ENCODE assay signal across 27 cellular contexts in the genomic region with DNA sequence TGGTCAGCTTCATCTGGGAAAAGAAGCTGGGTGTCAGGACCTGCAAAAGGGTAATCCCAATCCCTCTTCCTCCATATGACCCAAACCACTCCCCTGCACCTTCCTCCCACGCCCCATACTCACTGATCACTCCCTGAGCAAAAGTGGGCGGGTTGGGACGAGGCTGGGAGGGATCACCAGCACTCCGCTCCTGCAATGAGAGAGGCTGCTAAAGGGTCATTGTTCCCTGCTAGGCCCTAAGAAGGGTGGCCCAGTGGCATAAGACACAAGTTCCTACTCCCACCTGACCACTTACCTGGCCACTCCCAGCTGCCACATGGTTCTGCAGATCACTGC. TPM values are rescaled to one million over a fixed set of nuclear protein-coding genes. Genes with fewer than 3 reads are reported as not detected.
A peak's percentile ranks its signal among the peaks of the same experiment; 100 is the strongest.
DNase-seq lines count a peak whose midpoint lies in the region; ATAC-seq, FAIRE-seq and TF ChIP-seq lines count a peak whose summit lies in the region.
"Had no signal": no experiment of that assay in that cellular context is flagged by ENCODE, and none has a peak within 500 bp of the region (broad histone marks: within the 10 kb centered on the region; RNA-seq: fewer than 3 reads in every experiment).

No MANE protein-coding gene starts in this region.

- no peak for FAIRE-seq in kidney (lab: Jason Lieb, UNC)
- FAIRE-seq: A549, H54, HepG2, K562, RCC 7860 had no signal

- CTCF ChIA-PET in CD4-positive, alpha-beta T cell (lab: Charles Lee), result interaction anchor here (0.7 to 1.7 kb wide), 2 partner anchors 10 to 58 kb away, joined by 4 read pairs; no protein-coding TSS in a partner anchor

- H3K36me3 Mint-ChIP-seq in CD4-positive, alpha-beta T cell (ENCODE audit: low read depth), result peaks cover 73% of the 10 kb centered on the region

- no peaks in the 10 kb centered on the region for H3K27me3 Mint-ChIP-seq in CD4-positive, alpha-beta T cell
- H3K27me3 Mint-ChIP-seq: B cell had no signal

- ATAC-seq in right cardiac atrium (peak; percentile 5 to 6), left ventricle myocardium superior (no peak), HG03159 (IDR thresholded peaks at IDR 0.05; ENCODE audit: unreplicated experiment) (no peak), omental fat pad (ENCODE audit: low FRiP score) (no peak)
- ATAC-seq in CD4-positive, alpha-beta T cell (ENCODE audit: poor library complexity), result no peak
- ATAC-seq: A549, K562 had no signal

- WGBS in right cardiac atrium, result 75% methylated on average over 4 of the region's 4 CpGs

- no peak overlapping the region for H3K27ac ChIP-seq in right cardiac atrium (ENCODE audit: low read length)
- H3K27ac ChIP-seq in caudate nucleus (ENCODE audit: low read depth, low read length), result peak overlapping the region; percentile 40
- H3K27ac ChIP-seq in kidney (ENCODE audit: low read depth in 2 of 2, low read length in 2 of 2), result no peak overlapping the region
- H3K27ac ChIP-seq in temporal lobe (ENCODE audit: low read depth, low read length), result peak overlapping the region; percentile 78
- H3K27ac ChIP-seq in CD4-positive, alpha-beta T cell (ENCODE audit: low read depth, low read length), result no peak overlapping the region
- H3K27ac ChIP-seq: A549, HL-60 had no signal

- H3K9ac ChIP-seq in kidney (ENCODE audit: low read length in 2 of 2), result no peak overlapping the region

- H3K9me3 Mint-ChIP-seq in CD4-positive, alpha-beta T cell, result no peaks in the 10 kb centered on the region
- H3K9me3 Mint-ChIP-seq: CD14-positive monocyte had no signal

- TF ChIP-seq CTCF in kidney (IDR thresholded peaks at IDR 0.05; ENCODE audit: borderline replicate concordance, extremely low read depth, insufficient read depth) (no peak), omental fat pad (IDR thresholded peaks at IDR 0.05) (no peak)
- no peak for TF ChIP-seq CTCF in CD4-positive, alpha-beta T cell (IDR thresholded peaks at IDR 0.05)

- no peak for DNase-seq in right cardiac atrium
- no peak for DNase-seq in left ventricle myocardium superior
- peak in 9 of 61 donors; percentile 10 to 56 (median 34) for DNase-seq in caudate nucleus (lab: John Stamatoyannopoulos, UW)
- DNase-seq in kidney, result peak; percentile 37
- no peak for DNase-seq in CD4-positive, alpha-beta T cell
- DNase-seq in omental fat pad (ENCODE audit: low spot score), result no peak
- DNase-seq: EL, GF-D8, MG63, NCI-H1417 treated with DMSO at 0.1 percent for 48 hours, NCI-H187, NCI-H446, NCI-H526, SHP77 had no signal

- H3K4me1 ChIP-seq in right cardiac atrium (ENCODE audit: control insufficient read depth, insufficient read depth, low read length) (no peaks in the 10 kb centered on the region), kidney (ENCODE audit: control insufficient read depth in 1 of 2, insufficient read depth in 1 of 2, low read depth in 1 of 2, low read length in 2 of 2) (no peaks in the 10 kb centered on the region)
- H3K4me1 ChIP-seq: A549 had no signal

- POLR2A ChIA-PET in CD4-positive, alpha-beta T cell (lab: Charles Lee), result interaction anchor here (1.1 kb wide), 1 partner anchor 14 kb away, joined by 6 read pairs; no protein-coding TSS in a partner anchor

- H3K4me3 Mint-ChIP-seq in CD4-positive, alpha-beta T cell, result no peak overlapping the region
- H3K4me3 Mint-ChIP-seq: B cell, CD14-positive monocyte had no signal

- H3K36me3 ChIP-seq in kidney (ENCODE audit: control insufficient read depth in 1 of 2, insufficient read depth in 2 of 2, low read length in 2 of 2), result peaks cover 42 to 49% of the 10 kb centered on the region in 2 donors

- H3K27ac Mint-ChIP-seq in CD4-positive, alpha-beta T cell, result no peak overlapping the region
- H3K27ac Mint-ChIP-seq: B cell had no signal

- H3K9me3 ChIP-seq in right cardiac atrium (ENCODE audit: control insufficient read depth, low read length), result no peaks in the 10 kb centered on the region
- H3K9me3 ChIP-seq in kidney (ENCODE audit: control insufficient read depth in 1 of 2, low read length in 2 of 2), result no peaks in the 10 kb centered on the region
- H3K9me3 ChIP-seq in CD4-positive, alpha-beta T cell (ENCODE audit: control insufficient read depth, low read length), result no peaks in the 10 kb centered on the region
- H3K9me3 ChIP-seq: A549, MG63 had no signal

- H3K4me1 Mint-ChIP-seq in CD4-positive, alpha-beta T cell (ENCODE audit: low read depth), result no peaks in the 10 kb centered on the region
- H3K4me1 Mint-ChIP-seq: B cell had no signal

- intact Hi-C loops in right cardiac atrium (cut with DNase I) (no loop called here), left ventricle myocardium superior (cut with micrococcal nuclease) (no loop called here), kidney (cut with DNase I) (no loop called here)
- intact Hi-C loops in CD4-positive, alpha-beta T cell (cut with DNase I, micrococcal nuclease), result no loop called here

- H3K27me3 ChIP-seq in right cardiac atrium (ENCODE audit: control insufficient read depth, insufficient read depth), result no peaks in the 10 kb centered on the region
- no peaks in the 10 kb centered on the region for H3K27me3 ChIP-seq in CD4-positive, alpha-beta T cell (ENCODE audit: control insufficient read depth, insufficient read depth, low read length)
- H3K27me3 ChIP-seq: MG63 had no signal

- H3K4me3 ChIP-seq in right cardiac atrium (ENCODE audit: low read length) (no peak overlapping the region), kidney (ENCODE audit: low read length in 2 of 2) (no peak overlapping the region)
- H3K4me3 ChIP-seq: A549, K562, MG63 had no signal

RNA-seq across cellular contexts. Expression of a gene that starts 15.7 kb away (rescaled TPM):
- 10 to 100 TPM; 65.7 to 88.9 (median 80.7) TPM for total RNA-seq in right cardiac atrium
- polyA plus RNA-seq in right cardiac atrium, result 72.4 TPM
- 78.1 TPM for total RNA-seq in left ventricle myocardium superior
- 57.1 TPM for total RNA-seq in kidney
- 58.4 TPM for polyA plus RNA-seq in kidney (ENCODE audit: insufficient read depth, low read depth, low replicate concordance)
- 19.4 TPM for total RNA-seq in temporal lobe
- total RNA-seq in CD4-positive, alpha-beta T cell, result 10 to 100 TPM; 34.6 to 38.2 TPM
- total RNA-seq in omental fat pad, result 10 to 100 TPM; 40.0 to 64.2 (median 54.4) TPM

RNA-seq across cellular contexts. Expression of a gene that starts 26.3 kb away (rescaled TPM):
- 10 to 100 TPM; 38.8 to 53.5 (median 46.2) TPM for total RNA-seq in right cardiac atrium
- 43.1 TPM for polyA plus RNA-seq in right cardiac atrium
- total RNA-seq in left ventricle myocardium superior, result 43.8 TPM
- 89.9 TPM for total RNA-seq in kidney
- polyA plus RNA-seq in kidney (ENCODE audit: insufficient read depth, low read depth, low replicate concordance), result 5.0 TPM
- total RNA-seq in temporal lobe, result 38.4 TPM
- 100 to 1,000 TPM; 107 to 110 TPM for total RNA-seq in CD4-positive, alpha-beta T cell
- 10 to 100 TPM; 31.2 to 87.0 (median 49.0) TPM for total RNA-seq in omental fat pad

RNA-seq across cellular contexts. Expression of a gene that starts 35.1 kb away (rescaled TPM):
- total RNA-seq in right cardiac atrium, result 1 to 10 TPM in 2 of 4 donors, under 1 TPM in 2; 0.42 to 2.8 (median 1.1) TPM
- 1.6 TPM for polyA plus RNA-seq in right cardiac atrium
- total RNA-seq in left ventricle myocardium superior, result 0.77 TPM
- not detected for total RNA-seq in kidney
- polyA plus RNA-seq in kidney (ENCODE audit: insufficient read depth, low read depth, low replicate concordance), result 27.0 TPM
- total RNA-seq in temporal lobe, result 11.1 TPM
- under 1 TPM; 0.30 to 0.47 TPM for total RNA-seq in CD4-positive, alpha-beta T cell
- total RNA-seq in omental fat pad, result under 1 TPM in 2 of 4 donors, not detected in 2; 0.12 to 0.65 TPM
- polyA plus RNA-seq: CD14-positive monocyte had no signal

RNA-seq across cellular contexts. Expression of a gene that starts 35.5 kb away (rescaled TPM):
- total RNA-seq in right cardiac atrium, result under 1 TPM in 2 of 4 donors, not detected in 2; 0.21 to 0.31 TPM
- 0.59 TPM for polyA plus RNA-seq in right cardiac atrium
- 0.32 TPM for total RNA-seq in left ventricle myocardium superior
- 0.69 TPM for total RNA-seq in kidney
- 0.52 TPM for polyA plus RNA-seq in kidney (ENCODE audit: insufficient read depth, low read depth, low replicate concordance)
- 0.49 TPM for total RNA-seq in temporal lobe
- 1 to 10 TPM; 5.1 to 6.0 TPM for total RNA-seq in CD4-positive, alpha-beta T cell
- under 1 TPM in 1 of 4 donors, not detected in 3; 0.96 TPM for total RNA-seq in omental fat pad

RNA-seq across cellular contexts. Expression of a gene that starts 56.1 kb away (rescaled TPM):
- total RNA-seq in right cardiac atrium, result not detected
- not detected for polyA plus RNA-seq in right cardiac atrium
- not detected for total RNA-seq in left ventricle myocardium superior
- total RNA-seq in kidney, result not detected
- not detected for polyA plus RNA-seq in kidney (ENCODE audit: insufficient read depth, low read depth, low replicate concordance)
- total RNA-seq in temporal lobe, result not detected
- 1 to 10 TPM; 1.8 to 2.7 TPM for total RNA-seq in CD4-positive, alpha-beta T cell
- total RNA-seq in omental fat pad, result under 1 TPM in 1 of 4 donors, not detected in 3; 0.60 TPM
- total RNA-seq: B cell, HepG2, HT-29, K562, LHCN-M2, OCI-LY7 had no signal
- polyA plus RNA-seq: A549, CD14-positive monocyte, HepG2, K562 had no signal

Comparison
In these comparisons a context has a peak if more than half of its experiments do, and no peak if none do; other contexts are left out.
1. ATAC-seq: peak in right cardiac atrium (2 of 2); none in left ventricle myocardium superior (single experiment), CD4-positive, alpha-beta T cell (single experiment), HG03159 (single experiment) and omental fat pad (single experiment).
2. H3K27ac ChIP-seq: peak in caudate nucleus (single experiment) and temporal lobe (single experiment); none in right cardiac atrium (single experiment), kidney (0 of 2) and CD4-positive, alpha-beta T cell (single experiment).